Comparison of ENCODE assay signal across 19 cellular contexts in the genomic region with DNA sequence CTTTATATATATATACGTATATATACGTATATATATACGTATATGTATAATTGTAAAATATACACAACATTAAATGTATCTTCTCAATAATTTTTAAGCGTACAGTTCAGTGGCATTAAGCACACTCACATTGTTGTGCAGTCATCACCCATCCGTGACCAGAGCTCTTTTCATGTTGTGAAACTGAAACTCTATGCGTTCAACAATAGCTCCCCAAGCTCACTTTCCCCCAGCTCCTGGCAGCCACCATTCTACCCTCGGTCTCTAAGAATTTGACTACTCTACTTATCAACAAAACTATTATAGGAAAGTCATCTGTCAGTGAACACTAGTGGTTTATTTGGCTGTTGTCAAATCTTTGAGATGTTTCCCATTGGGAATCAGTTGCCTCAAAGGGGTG.
DNase-seq lines count a peak whose midpoint lies in the region; ATAC-seq, FAIRE-seq and TF ChIP-seq lines count a peak whose summit lies in the region.
"Had no signal": no experiment of that assay in that cellular context is flagged by ENCODE, and none has a peak within 500 bp of the region (broad histone marks: within the 10 kb centered on the region; RNA-seq: fewer than 3 reads in every experiment).

No MANE protein-coding gene starts in this region.

- intact Hi-C loops in activated naive CD4-positive, alpha-beta T cell treated with anti-CD3 and anti-CD28 coated beads for 36 hours (cut with micrococcal nuclease), result no loop called here

- H3K4me1 Mint-ChIP-seq in CD8-positive, alpha-beta memory T cell, result no peaks in the 10 kb centered on the region
- H3K4me1 Mint-ChIP-seq in activated naive CD4-positive, alpha-beta T cell treated with anti-CD3 and anti-CD28 coated beads for 36 hours (ENCODE audit: low read depth), result no peaks in the 10 kb centered on the region
- H3K4me1 Mint-ChIP-seq: activated CD4-positive, alpha-beta memory T cell treated with anti-CD3 and anti-CD28 coated beads, Interleukin-2, amount 10 ng/mL, durations not matched to agents 7 days and 5 days had no signal

- POLR2A ChIA-PET in CD8-positive, alpha-beta memory T cell (lab: Charles Lee), result no interaction called here

- peak; percentile 76 for ATAC-seq in GM19328 (IDR thresholded peaks at IDR 0.05; ENCODE audit: unreplicated experiment)
- peak; percentile 88 for ATAC-seq in HG02798 (IDR thresholded peaks at IDR 0.05; ENCODE audit: poor library complexity, unreplicated experiment)
- ATAC-seq in HG03571 (IDR thresholded peaks at IDR 0.05; ENCODE audit: unreplicated experiment), result peak; percentile 77
- no peak for ATAC-seq in HG03457 (IDR thresholded peaks at IDR 0.05; ENCODE audit: unreplicated experiment)

- no peaks in the 10 kb centered on the region for H3K36me3 ChIP-seq in CD8-positive, alpha-beta memory T cell (ENCODE audit: insufficient read depth, low read length)
- H3K36me3 ChIP-seq: neutrophil, spleen, uterus had no signal

- no peak for FAIRE-seq in GM12891 (lab: Jason Lieb, UNC)

- peaks cover 0 to 18% (median 3%) of the 10 kb centered on the region in 5 donors for H3K9me3 Mint-ChIP-seq in CD8-positive, alpha-beta memory T cell
- H3K9me3 Mint-ChIP-seq in activated naive CD4-positive, alpha-beta T cell treated with anti-CD3 and anti-CD28 coated beads for 36 hours, result peaks cover 5% of the 10 kb centered on the region

- H3K4me3 Mint-ChIP-seq in CD8-positive, alpha-beta memory T cell, result no peak overlapping the region
- no peak overlapping the region for H3K4me3 Mint-ChIP-seq in activated naive CD4-positive, alpha-beta T cell treated with anti-CD3 and anti-CD28 coated beads for 36 hours
- H3K4me3 Mint-ChIP-seq: activated CD4-positive, alpha-beta memory T cell treated with anti-CD3 and anti-CD28 coated beads, Interleukin-2, amount 10 ng/mL, durations not matched to agents 7 days and 5 days had no signal

- H3K27ac Mint-ChIP-seq in CD8-positive, alpha-beta memory T cell, result no peak overlapping the region
- no peak overlapping the region for H3K27ac Mint-ChIP-seq in activated naive CD4-positive, alpha-beta T cell treated with anti-CD3 and anti-CD28 coated beads for 36 hours
- H3K27ac Mint-ChIP-seq: activated CD4-positive, alpha-beta memory T cell treated with anti-CD3 and anti-CD28 coated beads, Interleukin-2, amount 10 ng/mL, durations not matched to agents 7 days and 5 days had no signal

- CTCF ChIA-PET in CD8-positive, alpha-beta memory T cell (lab: Charles Lee), result no interaction called here
- CTCF ChIA-PET in activated naive CD4-positive, alpha-beta T cell treated with anti-CD3 and anti-CD28 coated beads for 36 hours (lab: Charles Lee), result no interaction called here

- H3K27me3 ChIP-seq in CD8-positive, alpha-beta memory T cell (ENCODE audit: insufficient read depth, low read length, poor library complexity, severe bottlenecking), result no peaks in the 10 kb centered on the region
- H3K27me3 ChIP-seq: hepatocyte, neutrophil, spleen, uterus had no signal

- no peaks in the 10 kb centered on the region for H3K4me1 ChIP-seq in CD8-positive, alpha-beta memory T cell (ENCODE audit: insufficient read depth, low read length)
- H3K4me1 ChIP-seq: spleen, uterus had no signal

- H3K36me3 Mint-ChIP-seq in CD8-positive, alpha-beta memory T cell, result no peaks in the 10 kb centered on the region
- no peaks in the 10 kb centered on the region for H3K36me3 Mint-ChIP-seq in activated naive CD4-positive, alpha-beta T cell treated with anti-CD3 and anti-CD28 coated beads for 36 hours (ENCODE audit: low read depth)

- H3K4me3 ChIP-seq in CD8-positive, alpha-beta memory T cell (ENCODE audit: low read length), result no peak overlapping the region
- H3K4me3 ChIP-seq: hepatocyte, lung, spleen, uterus had no signal

- no peak overlapping the region for H3K27ac ChIP-seq in CD8-positive, alpha-beta memory T cell (ENCODE audit: low read depth, low read length)
- H3K27ac ChIP-seq: hepatocyte, neutrophil, spleen, uterus had no signal

- in situ Hi-C loops in KBM-7 (cut with MboI; ENCODE audit: low pct_unique_long_range_greater_than_20kb, low sequenced_read_pairs), result no loop called here

- H3K9me3 ChIP-seq in CD8-positive, alpha-beta memory T cell (ENCODE audit: low read length), result no peaks in the 10 kb centered on the region
- H3K9me3 ChIP-seq: neutrophil, uterus had no signal

- TF ChIP-seq POLR2A in GM12891 (IDR thresholded peaks at IDR 0.05; ENCODE audit: low read depth, low read length), result no peak

- DNase-seq in GM12891 (ENCODE audit: insufficient read length, low spot score), result no peak
- DNase-seq in KBM-7, result no peak
- no peak for DNase-seq in CD8-positive, alpha-beta memory T cell
- no peak for DNase-seq in activated naive CD4-positive, alpha-beta T cell treated with anti-CD3 and anti-CD28 coated beads for 36 hours
- DNase-seq: activated CD4-positive, alpha-beta memory T cell treated with anti-CD3 and anti-CD28 coated beads, Interleukin-2, amount 10 ng/mL, durations not matched to agents 7 days and 5 days; activated naive CD4-positive, alpha-beta T cell treated with anti-CD3 and anti-CD28 coated beads, Interleukin-2, amount 50 U/mL, for 16 hours; cerebellar nuclear complex; erythroblast; Karpas-422; spleen; T-helper 9 cell; uterus had no signal

- H3K27me3 Mint-ChIP-seq in CD8-positive, alpha-beta memory T cell, result no peaks in the 10 kb centered on the region
- no peaks in the 10 kb centered on the region for H3K27me3 Mint-ChIP-seq in activated naive CD4-positive, alpha-beta T cell treated with anti-CD3 and anti-CD28 coated beads for 36 hours (ENCODE audit: low read depth)
- H3K27me3 Mint-ChIP-seq: activated CD4-positive, alpha-beta memory T cell treated with anti-CD3 and anti-CD28 coated beads, Interleukin-2, amount 10 ng/mL, durations not matched to agents 7 days and 5 days had no signal

TF ChIP-seq in GM12891, 5 proteins besides CTCF, POLR2A, EP300 and RAD21:
- TF ChIP-seq TAF1 (IDR thresholded peaks at IDR 0.05; ENCODE audit: low read depth, low read length), result no peak
- TF ChIP-seq PAX5 (IDR thresholded peaks at IDR 0.05; ENCODE audit: insufficient read depth, low read length, severe bottlenecking), result peak; percentile 70
